ENCODE assay signal across 1 cellular context in genomic region chr9:109387206-109387605, GRCh38.
TF ChIP-seq lines count a peak whose summit lies in the region.

No MANE protein-coding gene starts in this region.

TF ChIP-seq in K562, 482 proteins besides CTCF, POLR2A, EP300 and RAD21 (continued from another document):
- TF ChIP-seq ZNF318 (IDR thresholded peaks at IDR 0.05; ENCODE audit: borderline replicate concordance in 1 of 2, low read depth in 1 of 2): no peak
TF ChIP-seq in K562: peak in this region for 1.
